ENCODE assay signal across 15 cellular contexts in genomic region chr3:149726716-149727407, GRCh38. TPM values are rescaled to one million over a fixed set of nuclear protein-coding genes. Genes with fewer than 3 reads are reported as not detected.
DNase-seq lines count a peak whose midpoint lies in the region; ATAC-seq and TF ChIP-seq lines count a peak whose summit lies in the region.
"Had no signal": no experiment of that assay in that cellular context is flagged by ENCODE, and none has a peak within 500 bp of the region (broad histone marks: within the 10 kb centered on the region; RNA-seq: fewer than 3 reads in every experiment).

No MANE protein-coding gene starts in this region.

- DNase-seq in NCI-H446 treated with DMSO at 0.1 percent for 48 hours (lab: John Stamatoyannopoulos, UW) (no peak), NCI-H69 (lab: John Stamatoyannopoulos, UW) (no peak)
- no peak for DNase-seq in effector CD8-positive, alpha-beta T cell (lab: John Stamatoyannopoulos, UW)
- DNase-seq: activated effector memory CD4-positive, alpha-beta T cell treated with Interleukin-2 at 50 U/mL for 16 hours; NCI-H1436; T1000; transverse colon had no signal

- no peak overlapping the region for H3K4me3 Mint-ChIP-seq in activated T-helper 17 cell treated with anti-CD3 and anti-CD28 coated beads, Interleukin-2, amount 50 U/mL, for 72 hours
- H3K4me3 Mint-ChIP-seq: dendritic cell treated with granulocyte-macrophage colony-stimulating factor and Interleukin-4, amounts not matched to agents 40 ng/mL and 50 ng/mL, for 4 days; memory B cell had no signal

- H3K4me1 Mint-ChIP-seq in activated T-helper 17 cell treated with anti-CD3 and anti-CD28 coated beads, Interleukin-2, amount 50 U/mL, for 72 hours, result peaks cover 5% of the 10 kb centered on the region
- H3K4me1 Mint-ChIP-seq: memory B cell had no signal

- H3K27me3 Mint-ChIP-seq in activated T-helper 17 cell treated with anti-CD3 and anti-CD28 coated beads, Interleukin-2, amount 50 U/mL, for 72 hours, result peaks cover 10% of the 10 kb centered on the region
- H3K27me3 Mint-ChIP-seq: memory B cell, progenitor cell of endocrine pancreas had no signal

- ATAC-seq in GM18505 (IDR thresholded peaks at IDR 0.05; ENCODE audit: unreplicated experiment) (peak; percentile 79), GM19452 (IDR thresholded peaks at IDR 0.05; ENCODE audit: unreplicated experiment) (peak; percentile 84), HG02981 (IDR thresholded peaks at IDR 0.05; ENCODE audit: unreplicated experiment) (peak; percentile 91), GM21825 (IDR thresholded peaks at IDR 0.05; ENCODE audit: unreplicated experiment) (no peak)
- peak; percentile 96 for ATAC-seq in activated T-helper 17 cell treated with anti-CD3 and anti-CD28 coated beads, Interleukin-2, amount 50 U/mL, for 72 hours (replicated peaks)

- peak overlapping the region; percentile 50 for H3K27ac Mint-ChIP-seq in activated T-helper 17 cell treated with anti-CD3 and anti-CD28 coated beads, Interleukin-2, amount 50 U/mL, for 72 hours
- H3K27ac Mint-ChIP-seq: dendritic cell treated with granulocyte-macrophage colony-stimulating factor and Interleukin-4, amounts not matched to agents 40 ng/mL and 50 ng/mL, for 4 days; memory B cell; progenitor cell of endocrine pancreas had no signal

- TF ChIP-seq POLR2A in GM18505 (IDR thresholded peaks at IDR 0.05; ENCODE audit: borderline replicate concordance, extremely low read depth, insufficient read depth, insufficient read length), result no peak

- no peaks in the 10 kb centered on the region for H3K36me3 Mint-ChIP-seq in activated T-helper 17 cell treated with anti-CD3 and anti-CD28 coated beads, Interleukin-2, amount 50 U/mL, for 72 hours (ENCODE audit: low read depth)

- H3K9me3 Mint-ChIP-seq in activated T-helper 17 cell treated with anti-CD3 and anti-CD28 coated beads, Interleukin-2, amount 50 U/mL, for 72 hours, result peaks cover 4% of the 10 kb centered on the region

RNA-seq across cellular contexts. Expression of gene COMMD2, which starts 25.4 kb away (rescaled TPM):
- 10 to 100 TPM; 20.1 to 23.3 TPM for total RNA-seq in activated T-helper 17 cell treated with anti-CD3 and anti-CD28 coated beads, Interleukin-2, amount 50 U/mL, for 72 hours
